ENCODE assay signal across 1 cellular context in the genomic region with DNA sequence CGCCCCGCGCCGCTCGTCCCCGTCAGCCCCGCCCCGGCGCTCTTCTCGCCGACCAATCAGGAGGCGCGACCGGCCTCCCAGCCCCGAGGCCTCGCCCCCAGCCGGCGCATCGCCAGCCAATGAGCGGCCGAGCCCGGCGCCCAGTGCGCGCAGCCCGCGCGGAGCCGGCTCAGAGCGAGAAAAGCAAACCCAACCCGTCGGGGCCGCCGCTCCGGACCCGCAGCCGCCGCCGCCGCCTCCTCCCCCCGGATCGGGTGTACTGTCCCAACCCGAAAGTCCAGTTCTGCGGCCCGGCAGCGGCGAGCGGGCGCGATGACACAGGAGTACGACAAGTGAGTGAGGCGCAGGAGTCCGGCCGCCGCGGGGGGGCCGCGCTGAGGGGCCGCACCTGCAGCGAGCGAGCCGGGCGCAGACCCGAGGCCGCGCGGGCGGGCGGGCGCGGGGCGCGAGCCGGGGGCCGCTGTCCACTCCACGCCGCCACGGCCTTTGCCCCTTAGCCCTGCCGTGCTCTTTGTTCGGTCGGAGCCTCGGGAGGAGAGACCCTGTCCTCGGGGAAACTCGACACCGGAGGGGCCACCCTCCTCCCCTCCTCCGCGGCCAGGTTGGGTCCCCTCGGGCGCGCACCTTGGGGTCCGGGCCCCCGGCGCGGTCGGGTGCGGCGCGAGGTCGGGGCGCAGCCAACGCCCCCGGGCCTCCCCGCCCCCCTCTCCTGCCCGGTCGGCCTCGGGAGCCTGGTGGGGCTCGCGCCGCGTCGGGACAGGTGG.
TF ChIP-seq lines count a peak whose summit lies in the region.

A gene with protein sequence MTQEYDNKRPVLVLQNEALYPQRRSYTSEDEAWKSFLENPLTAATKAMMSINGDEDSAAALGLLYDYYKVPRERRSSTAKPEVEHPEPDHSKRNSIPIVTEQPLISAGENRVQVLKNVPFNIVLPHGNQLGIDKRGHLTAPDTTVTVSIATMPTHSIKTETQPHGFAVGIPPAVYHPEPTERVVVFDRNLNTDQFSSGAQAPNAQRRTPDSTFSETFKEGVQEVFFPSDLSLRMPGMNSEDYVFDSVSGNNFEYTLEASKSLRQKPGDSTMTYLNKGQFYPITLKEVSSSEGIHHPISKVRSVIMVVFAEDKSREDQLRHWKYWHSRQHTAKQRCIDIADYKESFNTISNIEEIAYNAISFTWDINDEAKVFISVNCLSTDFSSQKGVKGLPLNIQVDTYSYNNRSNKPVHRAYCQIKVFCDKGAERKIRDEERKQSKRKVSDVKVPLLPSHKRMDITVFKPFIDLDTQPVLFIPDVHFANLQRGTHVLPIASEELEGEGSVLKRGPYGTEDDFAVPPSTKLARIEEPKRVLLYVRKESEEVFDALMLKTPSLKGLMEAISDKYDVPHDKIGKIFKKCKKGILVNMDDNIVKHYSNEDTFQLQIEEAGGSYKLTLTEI (plus strand): TSS at position 172 of the 764 bp plus-strand sequence. CDS start 141 bp downstream, at position 313.

TF ChIP-seq in HepG2, 621 proteins besides CTCF, POLR2A, EP300 and RAD21 (continued from another document and continues in another):
- TF ChIP-seq AHDC1 (CRISPR knock-in tag; IDR thresholded peaks at IDR 0.05; ENCODE audit: borderline replicate concordance) (no peak), ISX (CRISPR knock-in tag; conservative IDR thresholded peaks at IDR 0.05) (no peak), ZNF614 (CRISPR knock-in tag; IDR thresholded peaks at IDR 0.05; ENCODE audit: borderline replicate concordance) (no peak), HMGA1 (CRISPR knock-in tag; conservative IDR thresholded peaks at IDR 0.05) (no peak), TBL1XR1 (IDR thresholded peaks at IDR 0.05; ENCODE audit: borderline replicate concordance, low read length, partially characterized antibody) (no peak), GTF3A (CRISPR knock-in tag; conservative IDR thresholded peaks at IDR 0.05) (no peak), ZNF761 (CRISPR knock-in tag; conservative IDR thresholded peaks at IDR 0.05) (peak; percentile 39; the same call in 1 of the 2 replicates), MEIS1 (CRISPR knock-in tag; IDR thresholded peaks at IDR 0.05; ENCODE audit: borderline replicate concordance) (no peak), NFE2L1 (CRISPR knock-in tag; IDR thresholded peaks at IDR 0.05; ENCODE audit: borderline replicate concordance) (no peak), MAF1 (CRISPR knock-in tag; IDR thresholded peaks at IDR 0.05; ENCODE audit: borderline replicate concordance) (no peak), HNF4A (CRISPR knock-in tag; IDR thresholded peaks at IDR 0.05) (peak; percentile 14; the same call in 1 of the 2 replicates), DZIP1 (CRISPR knock-in tag; IDR thresholded peaks at IDR 0.05) (no peak), XRCC5 (optimal IDR thresholded peaks at IDR 0.05; ENCODE audit: low read length) (no peak), ZNF12 (CRISPR knock-in tag; IDR thresholded peaks at IDR 0.05) (no peak), BRD4 (CRISPR knock-in tag; IDR thresholded peaks at IDR 0.05) (no peak), ZBTB7B (CRISPR knock-in tag; IDR thresholded peaks at IDR 0.05) (no peak), ZNF572 (CRISPR knock-in tag; IDR thresholded peaks at IDR 0.05) (no peak), BCL6 (CRISPR knock-in tag; IDR thresholded peaks at IDR 0.05) (no peak), ZNF180 (CRISPR knock-in tag; IDR thresholded peaks at IDR 0.05; ENCODE audit: borderline replicate concordance, low read depth) (no peak), SOX13 (IDR thresholded peaks at IDR 0.05) (no peak), SOX13 (CRISPR knock-in tag; conservative IDR thresholded peaks at IDR 0.05 in 1 of 2, IDR thresholded peaks at IDR 0.05 in 1 of 2) (peak in 1 of 2 experiments; percentile 26; a peak in 1 of 4 replicates), HOXA3 (CRISPR knock-in tag; IDR thresholded peaks at IDR 0.05) (peak; percentile 65), ATF1 (CRISPR knock-in tag; IDR thresholded peaks at IDR 0.05) (no peak), SETDB1 (CRISPR knock-in tag; IDR thresholded peaks at IDR 0.05; ENCODE audit: borderline replicate concordance) (no peak), MEIS2 (CRISPR knock-in tag; IDR thresholded peaks at IDR 0.05) (peak; percentile 35; the same call in 1 of the 2 replicates), ZKSCAN5 (CRISPR knock-in tag; IDR thresholded peaks at IDR 0.05) (no peak), CSRNP1 (CRISPR knock-in tag; IDR thresholded peaks at IDR 0.05) (peak; percentile 62; the same call in 1 of the 2 replicates), NR2F2 (IDR thresholded peaks at IDR 0.05; ENCODE audit: borderline replicate concordance, low read depth) (no peak; the same call in 1 of the 2 replicates), CBX1 (IDR thresholded peaks at IDR 0.05; ENCODE audit: low read depth) (no peak), ZFX (CRISPR knock-in tag; IDR thresholded peaks at IDR 0.05; ENCODE audit: low read depth) (peak; percentile 56), SRSF9 (IDR thresholded peaks at IDR 0.05; ENCODE audit: borderline replicate concordance, insufficient read depth, low read depth, low read length, poor library complexity, severe bottlenecking) (no peak), YEATS2 (CRISPR knock-in tag; IDR thresholded peaks at IDR 0.05; ENCODE audit: borderline replicate concordance) (no peak), ZNF674 (CRISPR knock-in tag; IDR thresholded peaks at IDR 0.05; ENCODE audit: low read depth) (no peak), HMG20A (CRISPR knock-in tag; IDR thresholded peaks at IDR 0.05; ENCODE audit: borderline replicate concordance) (no peak)
- TF ChIP-seq, protein P1, sequence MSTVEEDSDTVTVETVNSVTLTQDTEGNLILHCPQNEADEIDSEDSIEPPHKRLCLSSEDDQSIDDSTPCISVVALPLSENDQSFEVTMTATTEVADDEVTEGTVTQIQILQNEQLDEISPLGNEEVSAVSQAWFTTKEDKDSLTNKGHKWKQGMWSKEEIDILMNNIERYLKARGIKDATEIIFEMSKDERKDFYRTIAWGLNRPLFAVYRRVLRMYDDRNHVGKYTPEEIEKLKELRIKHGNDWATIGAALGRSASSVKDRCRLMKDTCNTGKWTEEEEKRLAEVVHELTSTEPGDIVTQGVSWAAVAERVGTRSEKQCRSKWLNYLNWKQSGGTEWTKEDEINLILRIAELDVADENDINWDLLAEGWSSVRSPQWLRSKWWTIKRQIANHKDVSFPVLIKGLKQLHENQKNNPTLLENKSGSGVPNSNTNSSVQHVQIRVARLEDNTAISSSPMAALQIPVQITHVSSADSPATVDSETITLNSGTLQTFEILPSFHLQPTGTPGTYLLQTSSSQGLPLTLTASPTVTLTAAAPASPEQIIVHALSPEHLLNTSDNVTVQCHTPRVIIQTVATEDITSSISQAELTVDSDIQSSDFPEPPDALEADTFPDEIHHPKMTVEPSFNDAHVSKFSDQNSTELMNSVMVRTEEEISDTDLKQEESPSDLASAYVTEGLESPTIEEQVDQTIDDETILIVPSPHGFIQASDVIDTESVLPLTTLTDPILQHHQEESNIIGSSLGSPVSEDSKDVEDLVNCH (CRISPR knock-in tag; IDR thresholded peaks at IDR 0.05) = no peak
- TF ChIP-seq, protein P2, sequence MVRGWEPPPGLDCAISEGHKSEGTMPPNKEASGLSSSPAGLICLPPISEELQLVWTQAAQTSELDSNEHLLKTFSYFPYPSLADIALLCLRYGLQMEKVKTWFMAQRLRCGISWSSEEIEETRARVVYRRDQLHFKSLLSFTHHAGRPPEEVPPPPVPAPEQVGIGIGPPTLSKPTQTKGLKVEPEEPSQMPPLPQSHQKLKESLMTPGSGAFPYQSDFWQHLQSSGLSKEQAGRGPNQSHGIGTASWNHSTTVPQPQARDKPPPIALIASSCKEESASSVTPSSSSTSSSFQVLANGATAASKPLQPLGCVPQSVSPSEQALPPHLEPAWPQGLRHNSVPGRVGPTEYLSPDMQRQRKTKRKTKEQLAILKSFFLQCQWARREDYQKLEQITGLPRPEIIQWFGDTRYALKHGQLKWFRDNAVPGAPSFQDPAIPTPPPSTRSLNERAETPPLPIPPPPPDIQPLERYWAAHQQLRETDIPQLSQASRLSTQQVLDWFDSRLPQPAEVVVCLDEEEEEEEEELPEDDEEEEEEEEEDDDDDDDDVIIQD (CRISPR knock-in tag; IDR thresholded peaks at IDR 0.05; ENCODE audit: low read depth) = no peak
